ENCODE assay signal across 2 cellular contexts in the genomic region with DNA sequence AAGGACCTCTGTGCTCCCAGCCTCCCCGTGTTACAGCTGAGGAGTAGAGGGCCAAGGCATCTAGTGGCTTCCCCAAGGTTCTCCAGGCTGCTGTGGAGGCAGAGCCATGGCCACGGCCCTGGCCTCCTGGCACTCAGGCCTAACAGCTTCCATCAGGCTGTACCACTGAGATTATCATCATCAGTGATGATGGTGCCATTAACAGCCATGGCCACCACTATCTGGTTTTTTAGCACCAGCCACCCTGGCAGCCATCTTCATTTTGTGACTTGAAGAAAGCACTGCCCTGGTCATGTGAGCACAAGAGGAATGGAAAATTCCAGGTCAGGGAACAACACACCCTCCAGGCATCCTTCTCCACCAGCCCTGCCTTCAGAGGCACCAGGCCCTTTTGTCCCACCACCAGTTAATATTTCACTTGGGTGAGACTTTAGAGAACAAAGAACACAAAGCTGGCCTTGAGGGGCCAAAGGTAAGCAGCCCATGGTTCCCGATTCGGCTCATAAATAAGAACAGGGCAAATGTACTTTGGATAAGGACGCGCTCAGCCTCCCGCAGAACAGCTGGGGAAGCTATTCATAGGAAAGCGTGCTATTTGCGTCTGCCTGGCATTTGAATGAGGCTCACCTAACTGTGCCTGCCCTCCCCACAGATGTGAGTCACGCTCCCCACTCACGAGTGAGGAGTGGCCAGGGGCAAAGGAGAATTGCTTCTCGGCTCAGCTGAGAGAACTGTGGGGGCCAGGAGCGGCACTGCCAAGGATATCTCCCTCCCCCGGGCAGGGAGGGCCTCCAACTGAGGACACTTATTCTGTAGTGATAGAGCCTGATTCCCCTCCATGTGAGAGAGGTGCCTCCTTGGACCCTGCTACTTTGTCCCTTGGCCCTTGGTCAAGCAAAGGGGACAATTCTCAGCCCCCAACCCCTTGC.
TF ChIP-seq lines count a peak whose summit lies in the region.

No MANE protein-coding gene starts in this region.

TF ChIP-seq in H1, 55 proteins besides CTCF, POLR2A, EP300 and RAD21:
- no peak for TF ChIP-seq YY1 (IDR thresholded peaks at IDR 0.05; ENCODE audit: low read depth, low read length)
- no peak for TF ChIP-seq GTF2F1 (IDR thresholded peaks at IDR 0.05; ENCODE audit: borderline replicate concordance, low read depth, low read length)
- no peak for TF ChIP-seq BCL11A (IDR thresholded peaks at IDR 0.05; ENCODE audit: low read depth in 2 of 2, low read length in 2 of 2)
- no peak for TF ChIP-seq TBP (IDR thresholded peaks at IDR 0.05; ENCODE audit: low read depth, low read length)
- no peak for TF ChIP-seq POU5F1 (IDR thresholded peaks at IDR 0.05; ENCODE audit: low read depth, low read length)
- TF ChIP-seq JUN (IDR thresholded peaks at IDR 0.05; ENCODE audit: low read depth, low read length), result no peak
TF ChIP-seq in H1: peak in this region for 0.

TF ChIP-seq in HepG2, 621 proteins besides CTCF, POLR2A, EP300 and RAD21 (continues in another document):
- TF ChIP-seq TP53 (CRISPR knock-in tag; conservative IDR thresholded peaks at IDR 0.05) (0 out of 2 replicates have a peak, but pooled peaks have one; percentile 39), ZNF816 (CRISPR knock-in tag; IDR thresholded peaks at IDR 0.05; ENCODE audit: borderline replicate concordance) (no peak), ZMAT3 (CRISPR knock-in tag; conservative IDR thresholded peaks at IDR 0.05) (peak; percentile 78; the same call in 1 of the 2 replicates), AGO1 (IDR thresholded peaks at IDR 0.05; ENCODE audit: low read depth, low read length, poor library complexity, severe bottlenecking) (no peak), U2AF1 (optimal IDR thresholded peaks at IDR 0.05; ENCODE audit: low read depth, low read length) (no peak), ZNF746 (CRISPR knock-in tag; IDR thresholded peaks at IDR 0.05) (peak; percentile 94), SRSF4 (IDR thresholded peaks at IDR 0.05; ENCODE audit: low read depth, low read length, poor library complexity, severe bottlenecking) (no peak), ZFP62 (CRISPR knock-in tag; IDR thresholded peaks at IDR 0.05) (no peak), NR2F1 (CRISPR knock-in tag; IDR thresholded peaks at IDR 0.05) (peak in 1 of 2 experiments; percentile 23; a peak in 3 of 4 replicates), HOXD1 (CRISPR knock-in tag; IDR thresholded peaks at IDR 0.05) (no peak), MNT (IDR thresholded peaks at IDR 0.05) (no peak), ATF7 (IDR thresholded peaks at IDR 0.05) (no peak), ATF7 (CRISPR knock-in tag; IDR thresholded peaks at IDR 0.05) (peak; percentile 58; the same call in 1 of the 2 replicates), ATF4 (CRISPR knock-in tag; IDR thresholded peaks at IDR 0.05) (0 out of 4 replicates have a peak, but pooled peaks of 1 of the 2 experiments have one; percentile 2), THAP11 (CRISPR knock-in tag; IDR thresholded peaks at IDR 0.05) (peak; percentile 60), AGO2 (optimal IDR thresholded peaks at IDR 0.05; ENCODE audit: low read depth, low read length) (no peak), ZNF841 (CRISPR knock-in tag; IDR thresholded peaks at IDR 0.05; ENCODE audit: borderline replicate concordance) (no peak), MTF2 (CRISPR knock-in tag; IDR thresholded peaks at IDR 0.05; ENCODE audit: borderline replicate concordance) (no peak), ZNF776 (CRISPR knock-in tag; IDR thresholded peaks at IDR 0.05) (no peak), MBD4 (IDR thresholded peaks at IDR 0.05; ENCODE audit: borderline replicate concordance, low read length) (no peak), TCF7 (IDR thresholded peaks at IDR 0.05; ENCODE audit: low read depth) (peak; percentile 77), ZNF878 (CRISPR knock-in tag; IDR thresholded peaks at IDR 0.05) (peak; percentile 97), BRCA1 (CRISPR knock-in tag; IDR thresholded peaks at IDR 0.05) (0 out of 2 replicates have a peak, but pooled peaks have one; percentile 63), ZNF510 (CRISPR knock-in tag; IDR thresholded peaks at IDR 0.05; ENCODE audit: low read depth) (peak; percentile 63; the same call in 1 of the 2 replicates), RARA (CRISPR knock-in tag; IDR thresholded peaks at IDR 0.05) (peak; percentile 81), ARID3A (IDR thresholded peaks at IDR 0.05; ENCODE audit: low read depth, low read length) (peak; percentile 91), ZNF33A (CRISPR knock-in tag; IDR thresholded peaks at IDR 0.05; ENCODE audit: borderline replicate concordance) (no peak), ZNF512B (CRISPR knock-in tag; IDR thresholded peaks at IDR 0.05; ENCODE audit: borderline replicate concordance) (peak; percentile 84; the same call in 1 of the 2 replicates), PAWR (CRISPR knock-in tag; IDR thresholded peaks at IDR 0.05; ENCODE audit: borderline replicate concordance) (no peak), ZNF367 (CRISPR knock-in tag; IDR thresholded peaks at IDR 0.05; ENCODE audit: borderline replicate concordance) (no peak), PITX1 (CRISPR knock-in tag; IDR thresholded peaks at IDR 0.05) (peak; percentile 94; the same call in 1 of the 2 replicates), MIER3 (CRISPR knock-in tag; IDR thresholded peaks at IDR 0.05; ENCODE audit: borderline replicate concordance) (peak; percentile 49; the same call in 1 of the 2 replicates), ARNT2 (CRISPR knock-in tag; IDR thresholded peaks at IDR 0.05; ENCODE audit: low read depth) (peak; percentile 52), RFX3 (CRISPR knock-in tag; IDR thresholded peaks at IDR 0.05) (no peak; the same call in 1 of the 2 replicates), FIP1L1 (IDR thresholded peaks at IDR 0.05; ENCODE audit: borderline replicate concordance, insufficient read depth, low read depth, low read length) (no peak), GPN1 (CRISPR knock-in tag; IDR thresholded peaks at IDR 0.05; ENCODE audit: borderline replicate concordance) (no peak), JDP2 (CRISPR knock-in tag; IDR thresholded peaks at IDR 0.05; ENCODE audit: borderline replicate concordance) (no peak), ZNF629 (CRISPR knock-in tag; conservative IDR thresholded peaks at IDR 0.05) (no peak), ZFYVE20 (CRISPR knock-in tag; IDR thresholded peaks at IDR 0.05; ENCODE audit: borderline replicate concordance, low read depth) (no peak)
- TF ChIP-seq, protein P1, sequence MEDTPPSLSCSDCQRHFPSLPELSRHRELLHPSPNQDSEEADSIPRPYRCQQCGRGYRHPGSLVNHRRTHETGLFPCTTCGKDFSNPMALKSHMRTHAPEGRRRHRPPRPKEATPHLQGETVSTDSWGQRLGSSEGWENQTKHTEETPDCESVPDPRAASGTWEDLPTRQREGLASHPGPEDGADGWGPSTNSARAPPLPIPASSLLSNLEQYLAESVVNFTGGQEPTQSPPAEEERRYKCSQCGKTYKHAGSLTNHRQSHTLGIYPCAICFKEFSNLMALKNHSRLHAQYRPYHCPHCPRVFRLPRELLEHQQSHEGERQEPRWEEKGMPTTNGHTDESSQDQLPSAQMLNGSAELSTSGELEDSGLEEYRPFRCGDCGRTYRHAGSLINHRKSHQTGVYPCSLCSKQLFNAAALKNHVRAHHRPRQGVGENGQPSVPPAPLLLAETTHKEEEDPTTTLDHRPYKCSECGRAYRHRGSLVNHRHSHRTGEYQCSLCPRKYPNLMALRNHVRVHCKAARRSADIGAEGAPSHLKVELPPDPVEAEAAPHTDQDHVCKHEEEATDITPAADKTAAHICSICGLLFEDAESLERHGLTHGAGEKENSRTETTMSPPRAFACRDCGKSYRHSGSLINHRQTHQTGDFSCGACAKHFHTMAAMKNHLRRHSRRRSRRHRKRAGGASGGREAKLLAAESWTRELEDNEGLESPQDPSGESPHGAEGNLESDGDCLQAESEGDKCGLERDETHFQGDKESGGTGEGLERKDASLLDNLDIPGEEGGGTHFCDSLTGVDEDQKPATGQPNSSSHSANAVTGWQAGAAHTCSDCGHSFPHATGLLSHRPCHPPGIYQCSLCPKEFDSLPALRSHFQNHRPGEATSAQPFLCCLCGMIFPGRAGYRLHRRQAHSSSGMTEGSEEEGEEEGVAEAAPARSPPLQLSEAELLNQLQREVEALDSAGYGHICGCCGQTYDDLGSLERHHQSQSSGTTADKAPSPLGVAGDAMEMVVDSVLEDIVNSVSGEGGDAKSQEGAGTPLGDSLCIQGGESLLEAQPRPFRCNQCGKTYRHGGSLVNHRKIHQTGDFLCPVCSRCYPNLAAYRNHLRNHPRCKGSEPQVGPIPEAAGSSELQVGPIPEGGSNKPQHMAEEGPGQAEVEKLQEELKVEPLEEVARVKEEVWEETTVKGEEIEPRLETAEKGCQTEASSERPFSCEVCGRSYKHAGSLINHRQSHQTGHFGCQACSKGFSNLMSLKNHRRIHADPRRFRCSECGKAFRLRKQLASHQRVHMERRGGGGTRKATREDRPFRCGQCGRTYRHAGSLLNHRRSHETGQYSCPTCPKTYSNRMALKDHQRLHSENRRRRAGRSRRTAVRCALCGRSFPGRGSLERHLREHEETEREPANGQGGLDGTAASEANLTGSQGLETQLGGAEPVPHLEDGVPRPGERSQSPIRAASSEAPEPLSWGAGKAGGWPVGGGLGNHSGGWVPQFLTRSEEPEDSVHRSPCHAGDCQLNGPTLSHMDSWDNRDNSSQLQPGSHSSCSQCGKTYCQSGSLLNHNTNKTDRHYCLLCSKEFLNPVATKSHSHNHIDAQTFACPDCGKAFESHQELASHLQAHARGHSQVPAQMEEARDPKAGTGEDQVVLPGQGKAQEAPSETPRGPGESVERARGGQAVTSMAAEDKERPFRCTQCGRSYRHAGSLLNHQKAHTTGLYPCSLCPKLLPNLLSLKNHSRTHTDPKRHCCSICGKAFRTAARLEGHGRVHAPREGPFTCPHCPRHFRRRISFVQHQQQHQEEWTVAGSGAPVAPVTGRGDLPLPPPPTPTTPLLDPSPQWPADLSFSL (CRISPR knock-in tag; IDR thresholded peaks at IDR 0.05), result no peak
